In the genomic region with DNA sequence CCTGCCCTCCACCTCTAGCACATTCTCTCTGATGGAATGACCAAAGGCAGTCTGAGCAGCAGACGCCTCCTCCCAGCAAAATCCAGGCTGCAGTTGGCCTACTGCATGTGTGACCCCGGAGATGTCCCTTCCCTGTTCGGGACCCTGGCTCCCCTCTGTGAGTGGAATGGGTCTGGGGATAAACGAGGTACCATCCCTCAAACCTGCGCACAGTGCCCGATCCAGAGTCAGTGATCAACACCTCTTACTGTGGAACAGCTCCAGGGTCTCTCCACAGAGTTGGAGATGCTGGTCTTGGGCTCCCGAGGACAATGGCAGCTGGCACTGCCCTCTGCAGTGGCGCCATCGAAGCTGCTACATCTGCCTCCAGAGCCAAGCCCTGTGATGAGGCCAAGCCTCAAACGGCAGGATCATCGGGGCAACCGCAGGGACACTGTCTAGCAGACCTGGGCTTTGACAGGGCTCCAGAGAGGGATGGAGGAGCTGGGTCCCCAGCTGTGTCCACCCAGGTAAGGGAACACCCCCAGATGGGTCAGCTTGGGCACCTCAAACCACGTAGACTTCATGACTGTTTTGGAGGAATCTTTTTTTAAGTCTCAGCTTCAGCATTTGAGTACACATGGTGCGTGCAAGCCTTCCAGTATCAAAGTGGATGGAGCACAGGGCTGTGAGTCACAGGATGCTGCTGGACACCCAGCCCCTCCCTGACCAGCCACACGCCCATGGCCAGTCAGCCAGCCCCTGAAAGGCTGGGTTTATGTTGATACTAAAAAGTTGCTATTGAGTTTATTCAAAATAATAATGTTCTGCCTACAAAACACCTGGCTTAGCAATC, we compare ENCODE assay signal across 14 cellular contexts. TPM values are rescaled to one million over a fixed set of nuclear protein-coding genes. Genes with fewer than 3 reads are reported as not detected.
DNase-seq lines count a peak whose midpoint lies in the region; TF ChIP-seq lines count a peak whose summit lies in the region.
"Had no signal": no experiment of that assay in that cellular context is flagged by ENCODE, and none has a peak within 500 bp of the region (broad histone marks: within the 10 kb centered on the region; RNA-seq: fewer than 3 reads in every experiment).

No MANE protein-coding gene starts in this region.

- no peak overlapping the region for H3K27ac ChIP-seq in spleen
- H3K27ac ChIP-seq: upper lobe of left lung had no signal

- TF ChIP-seq POLR2A in spleen (IDR thresholded peaks at IDR 0.05): no peak

- H3K9me3 ChIP-seq in spleen: no peaks in the 10 kb centered on the region
- H3K9me3 ChIP-seq: upper lobe of left lung had no signal

- H3K36me3 ChIP-seq in spleen: peaks cover 0 to 81% (median 35%) of the 10 kb centered on the region in 6 donors

- H3K4me1 ChIP-seq in spleen: peaks cover 0 to 11% (median 4%) of the 10 kb centered on the region in 6 donors
- H3K4me1 ChIP-seq: upper lobe of left lung had no signal

- TF ChIP-seq CTCF in cardiac fibroblast (IDR thresholded peaks at IDR 0.05; ENCODE audit: low read depth, low read length) (no peak), spleen (IDR thresholded peaks at IDR 0.05 in 8 of 11, conservative IDR thresholded peaks at IDR 0.05 in 3 of 11) (no peak)

- WGBS in spleen, 5 donors: 94 to 97% (median 94%) methylated on average over 12 to 15 of the region's 15 CpGs

- intact Hi-C loops in spleen (cut with DNase I; ENCODE audit: low total_unique reads): no loop called here

- H3K27me3 ChIP-seq in spleen (replicated peaks in 1 of 7): no peaks in the 10 kb centered on the region
- H3K27me3 ChIP-seq: upper lobe of left lung had no signal

- H3K4me3 ChIP-seq in cardiac fibroblast (replicated peaks in 1 of 2; ENCODE audit: low read depth in 2 of 2, low read length in 2 of 2) (no peak overlapping the region), spleen (no peak overlapping the region)
- H3K4me3 ChIP-seq: upper lobe of left lung had no signal

- DNase-seq in AG08395 (ENCODE audit: low spot score): peak; percentile 95
- peak; percentile 58 for DNase-seq in HCEC 1CT
- DNase-seq in cardiac fibroblast (ENCODE audit: low read depth in 2 of 2): peak; percentile 19 to 71
- peak; percentile 13 for DNase-seq in myocyte (ENCODE audit: low read depth)
- DNase-seq in stimulated activated CD4-positive, alpha-beta T cell treated with anti-CD3 and anti-CD28 coated beads, Interleukin-15, amount 100 ng/mL, for 24 hours: no peak
- no peak for DNase-seq in NCI-H2196 treated with DMSO at 0.1 percent for 48 hours (lab: John Stamatoyannopoulos, UW; ENCODE audit: unreplicated experiment)
- no peak for DNase-seq in spleen
- no peak for DNase-seq in retina
- DNase-seq: cerebellar nuclear complex, DMS53, mesendoderm, NCI-H2029, nucleus accumbens, upper lobe of left lung had no signal

RNA-seq across cellular contexts. Expression of gene MED10, which starts 13.0 kb away (rescaled TPM):
- total RNA-seq in myocyte (13.3 and 15.9 TPM in 2 replicates), spleen (10 to 100 TPM; 31.9 to 47.5 (median 35.1) TPM)
- 50.7 TPM for polyA plus RNA-seq in myocyte (2012)
- polyA plus RNA-seq in spleen: 10 to 100 TPM; 43.2 to 50.4 (median 44.0) TPM

Comparison
In these comparisons a context has a peak if more than half of its experiments do, and no peak if none do; other contexts are left out.
1. DNase-seq: peak in AG08395 (single experiment), HCEC 1CT (single experiment), cardiac fibroblast (2 of 2) and myocyte (single experiment); none in stimulated activated CD4-positive, alpha-beta T cell treated with anti-CD3 and anti-CD28 coated beads, Interleukin-15, amount 100 ng/mL, for 24 hours (single experiment), NCI-H2196 treated with DMSO at 0.1 percent for 48 hours (single experiment), spleen (single experiment) and retina (single experiment).